1 cellular context compared by ENCODE assay signal in genomic region chr4:98516441-98517323, GRCh38.
TF ChIP-seq lines count a peak whose summit lies in the region.

No MANE protein-coding gene starts in this region.

TF ChIP-seq in SK-N-SH treated with all-trans-retinoic acid at 6 μM for 48 hours, 23 proteins besides CTCF, POLR2A, EP300 and RAD21 (continued from another document):
- TF ChIP-seq GLIS3 (CRISPR knock-in tag; IDR thresholded peaks at IDR 0.05) (no peak), OSR1 (CRISPR knock-in tag; IDR thresholded peaks at IDR 0.05) (no peak), PATZ1 (CRISPR knock-in tag; IDR thresholded peaks at IDR 0.05; ENCODE audit: borderline replicate concordance) (no peak)
